Comparison of ENCODE assay signal across 39 cellular contexts in genomic region chr22:22977479-22978200, GRCh38.
"Had no signal": no experiment of that assay in that cellular context is flagged by ENCODE, and none has a peak within 500 bp of the region (broad histone marks: within the 10 kb centered on the region; RNA-seq: fewer than 3 reads in every experiment).

No MANE protein-coding gene starts in this region.

- ATAC-seq: activated naive CD4-positive, alpha-beta T cell treated with anti-CD3 and anti-CD28 coated beads, Interleukin-2, amount 50 U/mL, for 72 hours; activated naive CD8-positive, alpha-beta T cell treated with anti-CD3 and anti-CD28 coated beads, Interleukin-2, amount 50 U/mL, for 24 hours; activated T-cell treated with anti-CD3 and anti-CD28 coated beads, Interleukin-2, amount 50 U/mL, for 4 hours; activated T-cell treated with anti-CD3 and anti-CD28 coated beads, Interleukin-2, amount 50 U/mL, for 72 hours; activated T-helper 17 cell treated with anti-CD3 and anti-CD28 coated beads, Interleukin-2, amount 50 U/mL, for 72 hours; body of pancreas had no signal

- H3K36me3 ChIP-seq: adrenal gland, ascending aorta, brain microvascular endothelial cell, breast epithelium, cardiac muscle cell had no signal

- H3K27ac ChIP-seq: adrenal gland, ascending aorta, body of pancreas, brain microvascular endothelial cell, breast epithelium, cardiac muscle cell had no signal

- H3K27me3 ChIP-seq: adrenal gland, ascending aorta, body of pancreas, cardiac muscle cell had no signal

- H3K9me3 Mint-ChIP-seq: activated naive CD4-positive, alpha-beta T cell treated with anti-CD3 and anti-CD28 coated beads, Interleukin-2, amount 50 U/mL, for 24 hours; activated T-helper 17 cell treated with anti-CD3 and anti-CD28 coated beads, Interleukin-2, amount 50 U/mL, for 72 hours; central memory CD8-positive, alpha-beta T cell had no signal

- H3K27me3 Mint-ChIP-seq: activated naive CD8-positive, alpha-beta T cell treated with anti-CD3 and anti-CD28 coated beads, Interleukin-2, amount 10 ng/mL, durations not matched to agents 7 days and 5 days had no signal

- FAIRE-seq: bronchial epithelial cell had no signal

- H3K36me3 Mint-ChIP-seq: activated naive CD4-positive, alpha-beta T cell treated with anti-CD3 and anti-CD28 coated beads, Interleukin-2, amount 10 ng/mL, durations not matched to agents 7 days and 5 days; activated naive CD4-positive, alpha-beta T cell treated with anti-CD3 and anti-CD28 coated beads, Interleukin-2, amount 50 U/mL, for 24 hours; activated naive CD8-positive, alpha-beta T cell; activated naive CD8-positive, alpha-beta T cell treated with anti-CD3 and anti-CD28 coated beads, Interleukin-2, amount 10 ng/mL, durations not matched to agents 7 days and 5 days; brain had no signal

- DNase-seq: activated effector memory CD4-positive, alpha-beta T cell treated with anti-CD3 and anti-CD28 coated beads, Interleukin-2, amount 50 U/mL, for 16 hours; activated effector memory CD4-positive, alpha-beta T cell treated with Interleukin-2 at 50 U/mL for 16 hours; activated gamma-delta T cell; activated gamma-delta T cell treated with Interleukin-2 at 50 U/mL for 16 hours; activated naive CD4-positive, alpha-beta T cell; activated naive CD4-positive, alpha-beta T cell treated with anti-CD3 and anti-CD28 coated beads for 36 hours; activated naive CD4-positive, alpha-beta T cell treated with anti-CD3 and anti-CD28 coated beads, Interleukin-2, amount 10 ng/mL, durations not matched to agents 7 days and 5 days; activated naive CD4-positive, alpha-beta T cell treated with anti-CD3 and anti-CD28 coated beads, Interleukin-2, amount 50 U/mL, for 16 hours; activated naive CD4-positive, alpha-beta T cell treated with Interleukin-2 at 50 U/mL for 16 hours; activated naive CD8-positive, alpha-beta T cell treated with anti-CD3 and anti-CD28 coated beads for 36 hours; activated naive CD8-positive, alpha-beta T cell treated with anti-CD3 and anti-CD28 coated beads, Interleukin-2, amount 10 ng/mL, durations not matched to agents 7 days and 5 days; activated naive CD8-positive, alpha-beta T cell treated with anti-CD3 and anti-CD28 coated beads, Interleukin-2, amount 50 U/mL, for 24 hours; activated T-cell treated with anti-CD3 and anti-CD28 coated beads, Interleukin-2, amount 50 U/mL, for 1 hour; activated T-cell treated with anti-CD3 and anti-CD28 coated beads, Interleukin-2, amount 50 U/mL, for 24 hours; activated T-cell treated with anti-CD3 and anti-CD28 coated beads, Interleukin-2, amount 50 U/mL, for 4 hours; activated T-cell treated with anti-CD3 and anti-CD28 coated beads, Interleukin-2, amount 50 U/mL, for 48 hours; activated T-cell treated with anti-CD3 and anti-CD28 coated beads, Interleukin-2, amount 50 U/mL, for 72 hours; adrenal gland; amniotic stem cell; amygdala; anterior cingulate cortex; aorta; body of pancreas; brain microvascular endothelial cell; caudate nucleus; central memory CD4-positive, alpha-beta T cell; cerebellar nuclear complex had no signal

- H3K4me3 ChIP-seq: adrenal gland, ascending aorta, body of pancreas, breast epithelium, cardiac muscle cell had no signal

- H3K9me3 ChIP-seq: ascending aorta, body of pancreas had no signal

- H3K4me1 ChIP-seq: adrenal gland, ascending aorta, body of pancreas, breast epithelium had no signal

- H3K4me3 Mint-ChIP-seq: activated naive CD4-positive, alpha-beta T cell treated with anti-CD3 and anti-CD28 coated beads for 36 hours; activated naive CD4-positive, alpha-beta T cell treated with anti-CD3 and anti-CD28 coated beads, Interleukin-2, amount 10 ng/mL, durations not matched to agents 7 days and 5 days; activated naive CD4-positive, alpha-beta T cell treated with anti-CD3 and anti-CD28 coated beads, Interleukin-2, amount 50 U/mL, for 24 hours; activated naive CD8-positive, alpha-beta T cell; activated naive CD8-positive, alpha-beta T cell treated with anti-CD3 and anti-CD28 coated beads for 36 hours; activated naive CD8-positive, alpha-beta T cell treated with anti-CD3 and anti-CD28 coated beads, Interleukin-2, amount 10 ng/mL, durations not matched to agents 7 days and 5 days; activated naive CD8-positive, alpha-beta T cell treated with anti-CD3 and anti-CD28 coated beads, Interleukin-2, amount 50 U/mL, for 24 hours; activated T-cell treated with anti-CD3 and anti-CD28 coated beads, Interleukin-2, amount 50 U/mL, for 24 hours; activated T-cell treated with anti-CD3 and anti-CD28 coated beads, Interleukin-2, amount 50 U/mL, for 4 hours; activated T-cell treated with anti-CD3 and anti-CD28 coated beads, Interleukin-2, amount 50 U/mL, for 72 hours; activated T-helper 1 cell treated with anti-CD3 and anti-CD28 coated beads, Interleukin-12 subunit alpha, Interleukin-12 subunit beta, Interleukin-2, Interleukin-4 antibody, amounts not matched to agents 30 ng/mL and 10 ng/mL and 1 ng/mL, durations not matched to agents 14 hours and 24 hours and 36 hours; activated T-helper 17 cell treated with anti-CD3 and anti-CD28 coated beads, Interleukin-2, amount 50 U/mL, for 72 hours; brain; central memory CD8-positive, alpha-beta T cell had no signal

- H3K4me1 Mint-ChIP-seq: activated naive CD4-positive, alpha-beta T cell treated with anti-CD3 and anti-CD28 coated beads, Interleukin-2, amount 10 ng/mL, durations not matched to agents 7 days and 5 days; activated naive CD4-positive, alpha-beta T cell treated with anti-CD3 and anti-CD28 coated beads, Interleukin-2, amount 50 U/mL, for 24 hours; activated naive CD8-positive, alpha-beta T cell treated with anti-CD3 and anti-CD28 coated beads, Interleukin-2, amount 10 ng/mL, durations not matched to agents 7 days and 5 days; activated naive CD8-positive, alpha-beta T cell treated with anti-CD3 and anti-CD28 coated beads, Interleukin-2, amount 50 U/mL, for 24 hours; activated T-helper 17 cell treated with anti-CD3 and anti-CD28 coated beads, Interleukin-2, amount 50 U/mL, for 72 hours; central memory CD8-positive, alpha-beta T cell had no signal

- H3K27ac Mint-ChIP-seq: activated naive CD4-positive, alpha-beta T cell treated with anti-CD3 and anti-CD28 coated beads for 36 hours; activated naive CD4-positive, alpha-beta T cell treated with anti-CD3 and anti-CD28 coated beads, Interleukin-2, amount 10 ng/mL, durations not matched to agents 7 days and 5 days; activated naive CD4-positive, alpha-beta T cell treated with anti-CD3 and anti-CD28 coated beads, Interleukin-2, amount 50 U/mL, for 24 hours; activated naive CD4-positive, alpha-beta T cell treated with anti-CD3 and anti-CD28 coated beads, Interleukin-2, amount 50 U/mL, for 72 hours; activated naive CD8-positive, alpha-beta T cell; activated naive CD8-positive, alpha-beta T cell treated with anti-CD3 and anti-CD28 coated beads for 36 hours; activated naive CD8-positive, alpha-beta T cell treated with anti-CD3 and anti-CD28 coated beads, Interleukin-2, amount 10 ng/mL, durations not matched to agents 7 days and 5 days; activated naive CD8-positive, alpha-beta T cell treated with anti-CD3 and anti-CD28 coated beads, Interleukin-2, amount 50 U/mL, for 24 hours; activated T-cell treated with anti-CD3 and anti-CD28 coated beads, Interleukin-2, amount 50 U/mL, for 24 hours; activated T-cell treated with anti-CD3 and anti-CD28 coated beads, Interleukin-2, amount 50 U/mL, for 72 hours; activated T-helper 1 cell treated with anti-CD3 and anti-CD28 coated beads, Interleukin-12 subunit alpha, Interleukin-12 subunit beta, Interleukin-2, Interleukin-4 antibody, amounts not matched to agents 30 ng/mL and 10 ng/mL and 1 ng/mL, durations not matched to agents 14 hours and 24 hours and 36 hours; activated T-helper 17 cell treated with anti-CD3 and anti-CD28 coated beads, Interleukin-2, amount 50 U/mL, for 72 hours; activated T-helper 2 cell treated with anti-CD3 and anti-CD28 coated beads, Interferon-gamma antibody, Interleukin-2, Interleukin-4, amounts not matched to agents 10 μg/mL and 5 μg/mL and 100 μg/mL, durations not matched to agents 14 hours and 24 hours and 36 hours; brain had no signal
